In genomic region chr1:119531606-119532323, GRCh38 we compare ENCODE assay signal across 27 cellular contexts. TPM values are rescaled to one million over a fixed set of nuclear protein-coding genes. Genes with fewer than 3 reads are reported as not detected.
"Had no signal": no experiment of that assay in that cellular context is flagged by ENCODE, and none has a peak within 500 bp of the region (broad histone marks: within the 10 kb centered on the region; RNA-seq: fewer than 3 reads in every experiment).

No MANE protein-coding gene starts in this region.

- H3K27ac Mint-ChIP-seq: activated CD4-positive, alpha-beta memory T cell treated with anti-CD3 and anti-CD28 coated beads for 36 hours; activated CD4-positive, alpha-beta T cell treated with anti-CD3 and anti-CD28 coated beads for 36 hours; mesothelial cell of epicardium; nephron progenitor cell had no signal

- H3K9me3 Mint-ChIP-seq: activated CD4-positive, alpha-beta memory T cell treated with anti-CD3 and anti-CD28 coated beads for 36 hours had no signal

- DNase-seq: activated CD4-positive, alpha-beta memory T cell treated with anti-CD3 and anti-CD28 coated beads for 36 hours; activated CD4-positive, alpha-beta T cell treated with anti-CD3 and anti-CD28 coated beads for 36 hours; activated effector memory CD4-positive, alpha-beta T cell treated with Interleukin-2 at 50 U/mL for 16 hours; activated naive CD4-positive, alpha-beta T cell treated with anti-CD3 and anti-CD28 coated beads, Interleukin-2, amount 50 U/mL, for 16 hours; activated T-cell treated with anti-CD3 and anti-CD28 coated beads, Interleukin-2, amount 50 U/mL, for 4 hours; adrenal gland; body of pancreas; caudate nucleus; cortex of kidney; effector CD8-positive, alpha-beta T cell; esophagus squamous epithelium; foreskin melanocyte; head of caudate nucleus; kidney glomerular epithelial cell; lower lobe of right lung; nephron progenitor cell; occipital lobe; small intestine; stimulated activated CD4-positive, alpha-beta T cell treated with anti-CD3 and anti-CD28 coated beads, Interleukin-4, amount 100 ng/mL, for 4 hours; stimulated activated CD8-positive, alpha-beta memory T cell treated with anti-CD3 and anti-CD28 coated beads, Interleukin-4, amount 100 ng/mL, for 48 hours; stimulated activated naive CD4-positive, alpha-beta T cell treated with Interleukin-2 at 50 U/mL for 16 hours; upper lobe of right lung had no signal

- H3K4me3 Mint-ChIP-seq: activated CD4-positive, alpha-beta memory T cell treated with anti-CD3 and anti-CD28 coated beads for 36 hours; activated CD4-positive, alpha-beta T cell treated with anti-CD3 and anti-CD28 coated beads for 36 hours; activated T-cell treated with anti-CD3 and anti-CD28 coated beads, Interleukin-2, amount 50 U/mL, for 4 hours; mesothelial cell of epicardium; nephron progenitor cell had no signal

- H3K4me1 Mint-ChIP-seq: activated CD4-positive, alpha-beta T cell treated with anti-CD3 and anti-CD28 coated beads for 36 hours; mesothelial cell of epicardium; nephron progenitor cell had no signal

- H3K36me3 ChIP-seq: adrenal gland, esophagus squamous epithelium, lower lobe of right lung, upper lobe of right lung had no signal

- H3K36me3 Mint-ChIP-seq: activated CD4-positive, alpha-beta memory T cell treated with anti-CD3 and anti-CD28 coated beads for 36 hours; mesothelial cell of epicardium had no signal

- H3K27me3 ChIP-seq: adrenal gland, body of pancreas, esophagus squamous epithelium, upper lobe of right lung had no signal

- H3K27ac ChIP-seq: adrenal gland, body of pancreas, esophagus squamous epithelium, lower lobe of right lung, upper lobe of right lung had no signal

- H3K9me3 ChIP-seq: adrenal gland, body of pancreas, esophagus squamous epithelium, lower lobe of right lung, upper lobe of right lung had no signal

- H3K4me3 ChIP-seq: adrenal gland, body of pancreas, esophagus squamous epithelium, lower lobe of right lung, upper lobe of right lung had no signal

- H3K4me1 ChIP-seq: adrenal gland, body of pancreas, esophagus squamous epithelium, lower lobe of right lung, upper lobe of right lung had no signal

RNA-seq across cellular contexts. Expression of gene HSD3B1, which starts 24.8 kb away (rescaled TPM):
- total RNA-seq: activated CD4-positive, alpha-beta memory T cell treated with anti-CD3 and anti-CD28 coated beads for 36 hours; activated CD4-positive, alpha-beta T cell treated with anti-CD3 and anti-CD28 coated beads for 36 hours; activated T-cell treated with anti-CD3 and anti-CD28 coated beads, Interleukin-2, amount 50 U/mL, for 4 hours; body of pancreas; endothelial cell of umbilical vein; esophagus squamous epithelium; lower lobe of right lung; mesothelial cell of epicardium; occipital lobe; posterior vena cava; T-helper 1 cell treated with Interleukin-12 subunit alpha and Interleukin-12 subunit beta and Interleukin-4 antibody, amounts not matched to agents 30 ng/mL and 1 ng/mL, for 36 hours; temporal lobe; upper lobe of right lung had no signal
- polyA plus RNA-seq: endothelial cell of umbilical vein, small intestine had no signal
